In genomic region chr5:133565993-133566392, GRCh38 we compare ENCODE assay signal across 1 cellular context.
TF ChIP-seq lines count a peak whose summit lies in the region.

No MANE protein-coding gene starts in this region.

TF ChIP-seq in K562, 482 proteins besides CTCF, POLR2A, EP300 and RAD21 (continued from another document and continues in another):
- TF ChIP-seq REST (CRISPR knock-in tag; IDR thresholded peaks at IDR 0.05; ENCODE audit: low read depth), result peak; percentile 95
- 0 out of 2 replicates have a peak, but pooled peaks have one; percentile 29 for TF ChIP-seq ARID4B (CRISPR knock-in tag; IDR thresholded peaks at IDR 0.05)
- no peak for TF ChIP-seq FOXP1 (CRISPR knock-in tag; IDR thresholded peaks at IDR 0.05)
- no peak for TF ChIP-seq UBTF (IDR thresholded peaks at IDR 0.05; ENCODE audit: borderline replicate concordance in 1 of 2, low read depth in 2 of 2, low read length in 2 of 2)
- TF ChIP-seq IRF2 (CRISPR knock-in tag; IDR thresholded peaks at IDR 0.05), result no peak
- TF ChIP-seq EHMT2 (IDR thresholded peaks at IDR 0.05), result peak; percentile 97
- TF ChIP-seq ARID3B (CRISPR knock-in tag; IDR thresholded peaks at IDR 0.05; ENCODE audit: borderline replicate concordance), result no peak
- no peak for TF ChIP-seq ZKSCAN8 (CRISPR knock-in tag; IDR thresholded peaks at IDR 0.05)
- no peak for TF ChIP-seq MGA (IDR thresholded peaks at IDR 0.05)
- peak; percentile 82; the same call in 1 of the 2 replicates for TF ChIP-seq PRMT5 (CRISPR knock-in tag; IDR thresholded peaks at IDR 0.05)
- no peak for TF ChIP-seq ARID3A (IDR thresholded peaks at IDR 0.05; ENCODE audit: borderline replicate concordance, low read depth, low read length)
- no peak for TF ChIP-seq HMG20B (CRISPR knock-in tag; IDR thresholded peaks at IDR 0.05)
- TF ChIP-seq ZFP30 (CRISPR knock-in tag; IDR thresholded peaks at IDR 0.05; ENCODE audit: borderline replicate concordance), result no peak
- peak; percentile 93 for TF ChIP-seq MIER1 (IDR thresholded peaks at IDR 0.05; ENCODE audit: low read depth)
- no peak for TF ChIP-seq YBX1 (IDR thresholded peaks at IDR 0.05)
- TF ChIP-seq AFF1 (IDR thresholded peaks at IDR 0.05; ENCODE audit: low read depth in 1 of 2, partially characterized antibody in 2 of 2), result peak in 1 of 2 experiments; percentile 70
- no peak for TF ChIP-seq ZNF699 (CRISPR knock-in tag; IDR thresholded peaks at IDR 0.05; ENCODE audit: insufficient replicate concordance)
